8 cellular contexts compared by ENCODE assay signal in the genomic region with DNA sequence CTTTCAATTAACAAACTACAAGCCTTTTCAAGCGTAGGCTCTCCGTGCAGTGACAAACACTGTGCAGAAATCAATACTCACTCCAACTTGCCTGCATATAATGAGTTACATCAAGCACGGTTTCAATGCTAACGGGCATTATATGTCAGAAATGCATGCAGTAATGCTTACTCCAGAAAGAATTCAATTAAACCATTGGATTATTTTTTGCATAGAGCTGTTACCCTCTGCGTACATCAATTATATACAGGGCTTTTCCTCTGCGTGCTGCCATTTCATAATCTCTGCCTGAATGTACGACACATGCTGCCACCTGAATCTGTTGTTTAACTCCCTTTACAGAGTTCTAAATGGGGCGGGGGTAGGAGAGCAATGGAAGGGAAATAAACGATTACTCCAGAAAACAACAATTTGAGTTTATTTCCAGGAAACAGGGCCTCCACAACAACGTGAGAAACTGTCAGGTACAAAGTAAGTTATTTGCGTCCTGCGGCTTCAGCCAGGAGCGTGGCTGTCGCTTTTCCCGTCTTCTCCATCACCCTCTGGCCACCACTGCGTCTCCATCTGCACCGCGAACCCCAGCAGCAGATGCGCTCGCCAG. TPM values are rescaled to one million over a fixed set of nuclear protein-coding genes. Genes with fewer than 3 reads are reported as not detected.
A peak's percentile ranks its signal among the peaks of the same experiment; 100 is the strongest.
DNase-seq lines count a peak whose midpoint lies in the region; ATAC-seq, FAIRE-seq and TF ChIP-seq lines count a peak whose summit lies in the region.

No MANE protein-coding gene starts in this region.

- intact Hi-C loops in breast epithelium (cut with DNase I; ENCODE audit: low total_unique reads) (no loop called here), upper lobe of right lung (cut with DNase I) (no loop called here)

- H3K4me3 ChIP-seq in breast epithelium (peak overlapping the region; percentile 68 to 88 (median 85)), lung (peak overlapping the region; percentile 77), upper lobe of right lung (peak overlapping the region; percentile 77)

- H3K9me3 ChIP-seq in breast epithelium (no peaks in the 10 kb centered on the region), lung (ENCODE audit: control insufficient read depth in 2 of 2, insufficient read depth in 1 of 2, low read length in 1 of 2) (no peaks in the 10 kb centered on the region), upper lobe of right lung (no peaks in the 10 kb centered on the region)

- H3K4me1 ChIP-seq in breast epithelium (peaks cover 0 to 4% of the 10 kb centered on the region in 2 donors), lung (ENCODE audit: control insufficient read depth in 2 of 2, insufficient read depth in 2 of 2, low read length in 2 of 2) (peaks cover 1 to 4% of the 10 kb centered on the region in 2 donors), upper lobe of right lung (peaks cover 16% of the 10 kb centered on the region)

- peak overlapping the region; percentile 97 to 98 for H3K27ac ChIP-seq in breast epithelium
- H3K27ac ChIP-seq in lung (ENCODE audit: low read depth in 1 of 2, low read length in 1 of 2): peak overlapping the region; percentile 18 to 93
- peak overlapping the region; percentile 92 for H3K27ac ChIP-seq in upper lobe of right lung

- 10% methylated on average over 20 of the region's 20 CpGs for WGBS in lung, 2 donors

- H3K27me3 ChIP-seq in breast epithelium (no peaks in the 10 kb centered on the region), lung (ENCODE audit: control insufficient read depth, insufficient read depth) (no peaks in the 10 kb centered on the region), upper lobe of right lung (no peaks in the 10 kb centered on the region)

- TF ChIP-seq POLR2A in breast epithelium (IDR thresholded peaks at IDR 0.05) (no peak), H54 (IDR thresholded peaks at IDR 0.05; ENCODE audit: low read depth, low read length) (no peak)

- CTCF ChIA-PET in activated naive CD4-positive, alpha-beta T cell treated with anti-CD3 and anti-CD28 coated beads, Interleukin-2, amount 10 ng/mL, durations not matched to agents 7 days and 5 days (lab: Charles Lee): no interaction called here

- H3K4me1 Mint-ChIP-seq in activated naive CD4-positive, alpha-beta T cell treated with anti-CD3 and anti-CD28 coated beads, Interleukin-2, amount 10 ng/mL, durations not matched to agents 7 days and 5 days: peaks cover 19% of the 10 kb centered on the region

- TF ChIP-seq CTCF in breast epithelium (IDR thresholded peaks at IDR 0.05) (no peak), lung (IDR thresholded peaks at IDR 0.05; ENCODE audit: control extremely low read depth, extremely low read depth) (no peak), upper lobe of right lung (IDR thresholded peaks at IDR 0.05) (no peak)

- peaks cover 44% of the 10 kb centered on the region for H3K27me3 Mint-ChIP-seq in activated naive CD4-positive, alpha-beta T cell treated with anti-CD3 and anti-CD28 coated beads, Interleukin-2, amount 10 ng/mL, durations not matched to agents 7 days and 5 days

- no peaks in the 10 kb centered on the region for H3K36me3 Mint-ChIP-seq in activated naive CD4-positive, alpha-beta T cell treated with anti-CD3 and anti-CD28 coated beads, Interleukin-2, amount 10 ng/mL, durations not matched to agents 7 days and 5 days
- H3K36me3 Mint-ChIP-seq in activated naive CD4-positive, alpha-beta T cell treated with anti-CD3 and anti-CD28 coated beads, Interleukin-2, amount 50 U/mL, for 72 hours: peaks cover 6 to 15% of the 10 kb centered on the region in 2 donors

- FAIRE-seq in H54 (lab: Jason Lieb, UNC): no peak

- H3K9me3 Mint-ChIP-seq in activated naive CD4-positive, alpha-beta T cell treated with anti-CD3 and anti-CD28 coated beads, Interleukin-2, amount 10 ng/mL, durations not matched to agents 7 days and 5 days: no peaks in the 10 kb centered on the region
- H3K9me3 Mint-ChIP-seq in activated naive CD4-positive, alpha-beta T cell treated with anti-CD3 and anti-CD28 coated beads, Interleukin-2, amount 50 U/mL, for 72 hours: no peaks in the 10 kb centered on the region

- no peaks in the 10 kb centered on the region for H3K36me3 ChIP-seq in breast epithelium
- no peaks in the 10 kb centered on the region for H3K36me3 ChIP-seq in lung (ENCODE audit: control insufficient read depth in 2 of 2, insufficient read depth in 2 of 2, low read length in 2 of 2)
- no peaks in the 10 kb centered on the region for H3K36me3 ChIP-seq in upper lobe of right lung

- ATAC-seq in activated naive CD4-positive, alpha-beta T cell treated with anti-CD3 and anti-CD28 coated beads, Interleukin-2, amount 50 U/mL, for 72 hours: no peak
- ATAC-seq in lung (ENCODE audit: insufficient read depth, low FRiP score) (no peak), upper lobe of right lung (no peak)

- H3K4me3 Mint-ChIP-seq in activated naive CD4-positive, alpha-beta T cell treated with anti-CD3 and anti-CD28 coated beads, Interleukin-2, amount 10 ng/mL, durations not matched to agents 7 days and 5 days: peak overlapping the region; percentile 89

- H3K27ac Mint-ChIP-seq in activated naive CD4-positive, alpha-beta T cell treated with anti-CD3 and anti-CD28 coated beads, Interleukin-2, amount 10 ng/mL, durations not matched to agents 7 days and 5 days: no peak overlapping the region
- no peak overlapping the region for H3K27ac Mint-ChIP-seq in activated naive CD4-positive, alpha-beta T cell treated with anti-CD3 and anti-CD28 coated beads, Interleukin-2, amount 50 U/mL, for 72 hours

- no peak for DNase-seq in activated naive CD4-positive, alpha-beta T cell treated with anti-CD3 and anti-CD28 coated beads, Interleukin-2, amount 10 ng/mL, durations not matched to agents 7 days and 5 days
- DNase-seq in activated naive CD4-positive, alpha-beta T cell treated with anti-CD3 and anti-CD28 coated beads, Interleukin-2, amount 50 U/mL, for 72 hours (ENCODE audit: low spot score in 2 of 2): no peak
- DNase-seq in breast epithelium (ENCODE audit: low spot score in 2 of 2) (no peak), lung (ENCODE audit: low spot score) (no peak), upper lobe of right lung (no peak), cerebellar cortex (ENCODE audit: low spot score) (no peak), hepatic stellate cell (ENCODE audit: low spot score) (no peak), H54 (ENCODE audit: insufficient read length, low spot score) (no peak)

RNA-seq across cellular contexts. Expression of a gene that starts 1.8 kb away (rescaled TPM):
- 1 to 10 TPM; 3.2 to 5.1 TPM for total RNA-seq in activated naive CD4-positive, alpha-beta T cell treated with anti-CD3 and anti-CD28 coated beads, Interleukin-2, amount 50 U/mL, for 72 hours
- 100 to 1,000 TPM in 1 of 3 donors, 10 to 100 TPM in 2; 29.1 to 134 (median 77.0) TPM for total RNA-seq in breast epithelium
- 100 to 1,000 TPM in 1 of 2 donors, 10 to 100 TPM in 1; 69.5 to 224 TPM for total RNA-seq in lung
- 10 to 100 TPM in 1 of 2 donors, 1 to 10 TPM in 1; 8.2 to 16.4 TPM for polyA plus RNA-seq in lung
- 64.6 TPM for total RNA-seq in upper lobe of right lung

Comparison
In these comparisons a context has a peak if more than half of its experiments do, and no peak if none do; other contexts are left out.
1. RNA of a gene that starts 1.8 kb away (total RNA-seq): 69.5 to 224 TPM in lung, 29.1 to 134 TPM in breast epithelium and 64.6 TPM in upper lobe of right lung (single experiment); 3.2 to 5.1 TPM in activated naive CD4-positive, alpha-beta T cell treated with anti-CD3 and anti-CD28 coated beads, Interleukin-2, amount 50 U/mL, for 72 hours; every median in the first group is over 4 times any median in the second.
2. Peak in every context shown above with its lines, with median percentiles within 50 percentile points of each other: H3K27ac ChIP-seq and H3K4me3 ChIP-seq.